1 cellular context compared by ENCODE assay signal in genomic region chr1:156920233-156921052, GRCh38.
A peak's percentile ranks its signal among the peaks of the same experiment; 100 is the strongest.
TF ChIP-seq lines count a peak whose summit lies in the region.

TSS of gene LRRC71 (plus strand) at chr1:156920632. CDS start at chr1:156920804, 172 bp downstream.

TF ChIP-seq in K562, 482 proteins besides CTCF, POLR2A, EP300 and RAD21 (continued from another document and continues in another):
- TF ChIP-seq MGA (IDR thresholded peaks at IDR 0.05) (0 out of 2 replicates have a peak, but pooled peaks have one; percentile 21), ZBTB34 (CRISPR knock-in tag; IDR thresholded peaks at IDR 0.05) (no peak), TEAD4 (IDR thresholded peaks at IDR 0.05; ENCODE audit: low read length) (0 out of 2 replicates have a peak, but pooled peaks have one; percentile 21), TEAD4 (CRISPR knock-in tag; IDR thresholded peaks at IDR 0.05; ENCODE audit: borderline replicate concordance) (no peak), KLF10 (CRISPR knock-in tag; IDR thresholded peaks at IDR 0.05) (no peak), TRIM28 (IDR thresholded peaks at IDR 0.05) (no peak; the same call in 1 of the 2 replicates), SAFB (IDR thresholded peaks at IDR 0.05; ENCODE audit: borderline replicate concordance, low read depth, low read length) (peak; percentile 75; the same call in 1 of the 2 replicates), DLX4 (CRISPR knock-in tag; IDR thresholded peaks at IDR 0.05) (no peak), CBFA2T2 (conservative IDR thresholded peaks at IDR 0.05) (no peak), USF1 (CRISPR knock-in tag; IDR thresholded peaks at IDR 0.05) (peak; percentile 52; the same call in 1 of the 2 replicates), ZNF707 (CRISPR knock-in tag; conservative IDR thresholded peaks at IDR 0.05) (no peak), JUND (IDR thresholded peaks at IDR 0.05; ENCODE audit: borderline replicate concordance, low read depth, low read length) (peak; percentile 70; the same call in 1 of the 2 replicates), JUND (tag; IDR thresholded peaks at IDR 0.05; ENCODE audit: borderline replicate concordance, low read depth, low read length) (peak; percentile 43; the same call in 1 of the 3 replicates), KAT7 (CRISPR knock-in tag; IDR thresholded peaks at IDR 0.05; ENCODE audit: borderline replicate concordance) (peak; percentile 68; the same call in 1 of the 2 replicates), NBN (IDR thresholded peaks at IDR 0.05; ENCODE audit: low read depth) (0 out of 2 replicates have a peak, but pooled peaks have one; percentile 55), TAF15 (IDR thresholded peaks at IDR 0.05; ENCODE audit: low read depth, low read length) (no peak), TOE1 (IDR thresholded peaks at IDR 0.05; ENCODE audit: borderline replicate concordance) (peak; percentile 43; the same call in 1 of the 2 replicates), TOE1 (CRISPR knock-in tag; IDR thresholded peaks at IDR 0.05; ENCODE audit: borderline replicate concordance, low read depth) (no peak), ZBTB2 (IDR thresholded peaks at IDR 0.05) (peak; percentile 27; the same call in 1 of the 2 replicates), MYNN (IDR thresholded peaks at IDR 0.05) (peak; percentile 56; the same call in 1 of the 2 replicates), MYNN (CRISPR knock-in tag; IDR thresholded peaks at IDR 0.05) (no peak), ZNF740 (CRISPR knock-in tag; IDR thresholded peaks at IDR 0.05) (0 out of 2 replicates have a peak, but pooled peaks have one; percentile 42), ZNF740 (tag; IDR thresholded peaks at IDR 0.05) (no peak), MBD2 (IDR thresholded peaks at IDR 0.05; ENCODE audit: borderline replicate concordance, low read depth) (no peak), TAF7 (tag; IDR thresholded peaks at IDR 0.05) (no peak), CBFA2T3 (IDR thresholded peaks at IDR 0.05) (peak; percentile 13; the same call in 1 of the 2 replicates), ZNF263 (CRISPR knock-in tag; IDR thresholded peaks at IDR 0.05; ENCODE audit: borderline replicate concordance) (peak; percentile 92), MECOM (CRISPR knock-in tag; IDR thresholded peaks at IDR 0.05) (no peak), NR4A1 (CRISPR knock-in tag; IDR thresholded peaks at IDR 0.05) (no peak), NR4A1 (tag; IDR thresholded peaks at IDR 0.05) (peak; percentile 49; the same call in 1 of the 2 replicates), NCOA2 (IDR thresholded peaks at IDR 0.05; ENCODE audit: partially characterized antibody in 2 of 2) (no peak), CTCFL (IDR thresholded peaks at IDR 0.05; ENCODE audit: borderline replicate concordance, insufficient read depth, low read depth, low read length, poor library complexity, severe bottlenecking) (peak; percentile 81), SRF (CRISPR knock-in tag; IDR thresholded peaks at IDR 0.05) (peak in 1 of 2 experiments; percentile 67; a peak in 1 of 4 replicates), RAD51 (IDR thresholded peaks at IDR 0.05; ENCODE audit: borderline replicate concordance, low read depth) (peak; percentile 18; the same call in 1 of the 2 replicates), LCOR (CRISPR knock-in tag; IDR thresholded peaks at IDR 0.05) (peak; percentile 87; the same call in 1 of the 2 replicates), THAP12 (CRISPR knock-in tag; IDR thresholded peaks at IDR 0.05) (peak; percentile 50; the same call in 1 of the 2 replicates)
